1 cellular context compared by ENCODE assay signal in the genomic region with DNA sequence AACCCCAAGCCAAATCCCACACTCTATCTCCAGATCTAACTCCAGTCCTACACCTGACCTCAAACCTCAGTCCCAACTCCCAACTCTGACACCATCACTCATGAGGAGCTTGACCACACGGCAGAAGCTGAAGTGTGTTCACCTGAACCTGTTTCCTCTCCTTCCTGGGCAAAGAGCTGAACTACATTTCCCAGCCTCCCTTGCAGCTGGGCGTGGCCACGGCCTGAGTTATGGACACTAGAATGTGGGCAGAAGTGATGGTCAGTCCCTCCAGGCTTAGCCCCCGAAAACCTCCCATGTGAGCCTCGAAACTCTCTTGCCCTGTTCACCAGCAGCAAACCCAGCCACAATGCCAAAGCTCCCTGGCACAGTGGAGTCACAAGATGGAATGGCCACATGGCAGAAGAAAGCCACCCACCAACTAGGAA.
TF ChIP-seq lines count a peak whose summit lies in the region.

No MANE protein-coding gene starts in this region.

TF ChIP-seq in HCT116, 20 proteins besides CTCF, POLR2A, EP300 and RAD21:
- TF ChIP-seq SP1 (IDR thresholded peaks at IDR 0.05; ENCODE audit: low read depth), result peak; percentile 75
- TF ChIP-seq SIN3A (IDR thresholded peaks at IDR 0.05; ENCODE audit: low read depth), result no peak
- peak; percentile 66 for TF ChIP-seq YY1 (IDR thresholded peaks at IDR 0.05; ENCODE audit: extremely low read depth, insufficient replicate concordance, low read depth, low read length)
TF ChIP-seq in HCT116: peak in this region for 2.
